In genomic region chr1:32472966-32473365, GRCh38 we compare ENCODE assay signal across 3 cellular contexts. TPM values are rescaled to one million over a fixed set of nuclear protein-coding genes. Genes with fewer than 3 reads are reported as not detected.
"Had no signal": no experiment of that assay in that cellular context is flagged by ENCODE, and none has a peak within 500 bp of the region (broad histone marks: within the 10 kb centered on the region; RNA-seq: fewer than 3 reads in every experiment).

No MANE protein-coding gene starts in this region.

RNA-seq across cellular contexts. Expression of gene ZBTB8B, which starts 8.1 kb away (rescaled TPM):
- total RNA-seq: LHCN-M2, MCF 10A, NCI-H460 had no signal
